Comparison of ENCODE assay signal across 21 cellular contexts in the genomic region with DNA sequence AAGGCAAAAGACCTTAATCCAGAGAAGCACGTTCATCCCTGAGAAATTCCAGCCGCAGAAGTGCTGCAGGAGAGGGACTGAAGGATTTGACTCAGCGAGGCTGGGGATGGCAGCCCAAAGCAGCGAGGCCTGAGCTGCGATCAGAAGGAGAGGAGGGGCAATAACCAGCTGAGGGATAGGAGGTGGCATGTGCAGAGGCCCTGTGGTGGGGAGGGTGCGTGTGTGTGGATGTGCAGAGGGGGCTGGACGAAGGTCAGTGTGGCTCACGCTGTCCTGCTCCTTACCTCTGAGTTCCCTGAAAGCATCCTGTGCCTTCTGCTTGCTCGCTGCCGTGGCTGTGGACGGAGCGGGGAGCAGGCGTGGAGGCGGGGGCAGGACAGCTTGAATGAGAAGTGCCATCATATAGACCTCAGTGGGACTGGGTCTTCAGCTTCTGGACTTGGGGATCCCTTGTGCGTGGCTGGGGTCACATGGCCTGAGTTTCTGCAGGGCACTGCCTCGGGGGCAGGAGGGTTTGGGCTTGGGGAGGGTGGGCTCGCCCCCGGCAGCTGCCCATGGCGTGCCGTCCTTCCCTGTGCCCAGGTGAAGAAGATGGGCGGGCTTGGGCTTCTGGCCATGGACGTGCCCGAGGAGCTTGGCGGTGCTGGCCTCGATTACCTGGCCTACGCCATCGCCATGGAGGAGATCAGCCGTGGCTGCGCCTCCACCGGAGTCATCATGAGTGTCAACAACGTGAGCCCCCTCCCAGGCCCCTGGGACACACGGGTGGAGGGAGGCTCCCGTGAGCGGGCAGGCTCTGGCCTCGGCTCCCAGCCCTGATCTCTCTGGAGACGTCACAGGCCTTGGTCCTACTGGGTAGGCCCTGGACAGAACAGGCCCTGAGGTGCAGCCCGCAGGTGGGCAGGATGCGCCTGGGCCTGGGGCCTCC.
"Had no signal": no experiment of that assay in that cellular context is flagged by ENCODE, and none has a peak within 500 bp of the region (broad histone marks: within the 10 kb centered on the region; RNA-seq: fewer than 3 reads in every experiment).

No MANE protein-coding gene starts in this region.

- ATAC-seq: gastroesophageal sphincter, heart left ventricle, left ventricle myocardium superior, mucosa of descending colon had no signal

- H3K4me3 Mint-ChIP-seq: activated B cell treated with CpG ODN at 0.5 μM for 24 hours; activated CD4-positive, alpha-beta memory T cell treated with anti-CD3 and anti-CD28 coated beads for 36 hours; activated naive CD8-positive, alpha-beta T cell treated with anti-CD3 and anti-CD28 coated beads, Interleukin-2, amount 10 ng/mL, durations not matched to agents 7 days and 5 days; dendritic cell treated with granulocyte-macrophage colony-stimulating factor and Interleukin-4, amounts not matched to agents 40 ng/mL and 50 ng/mL, for 4 days; memory B cell; naive B cell had no signal

- H3K4me1 ChIP-seq: breast epithelium, esophagus muscularis mucosa, gastroesophageal sphincter, heart left ventricle, parathyroid adenoma, stomach, vagina had no signal

- H3K36me3 ChIP-seq: vagina had no signal

- H3K27me3 Mint-ChIP-seq: activated B cell treated with CpG ODN at 0.5 μM for 24 hours; activated CD4-positive, alpha-beta memory T cell treated with anti-CD3 and anti-CD28 coated beads for 36 hours; activated naive CD8-positive, alpha-beta T cell treated with anti-CD3 and anti-CD28 coated beads, Interleukin-2, amount 10 ng/mL, durations not matched to agents 7 days and 5 days; dendritic cell treated with granulocyte-macrophage colony-stimulating factor and Interleukin-4, amounts not matched to agents 40 ng/mL and 50 ng/mL, for 4 days; memory B cell; naive B cell had no signal

- H3K9me3 Mint-ChIP-seq: activated B cell treated with CpG ODN at 0.5 μM for 24 hours; activated CD4-positive, alpha-beta memory T cell treated with anti-CD3 and anti-CD28 coated beads for 36 hours; activated naive CD8-positive, alpha-beta T cell treated with anti-CD3 and anti-CD28 coated beads, Interleukin-2, amount 10 ng/mL, durations not matched to agents 7 days and 5 days; dendritic cell treated with granulocyte-macrophage colony-stimulating factor and Interleukin-4, amounts not matched to agents 40 ng/mL and 50 ng/mL, for 4 days; memory B cell; naive B cell had no signal

- FAIRE-seq: endothelial cell of umbilical vein had no signal

- H2AFZ ChIP-seq: parathyroid adenoma had no signal

- H3K27ac Mint-ChIP-seq: activated B cell treated with CpG ODN at 0.5 μM for 24 hours; activated CD4-positive, alpha-beta memory T cell treated with anti-CD3 and anti-CD28 coated beads for 36 hours; activated naive CD8-positive, alpha-beta T cell treated with anti-CD3 and anti-CD28 coated beads, Interleukin-2, amount 10 ng/mL, durations not matched to agents 7 days and 5 days; dendritic cell treated with granulocyte-macrophage colony-stimulating factor and Interleukin-4, amounts not matched to agents 40 ng/mL and 50 ng/mL, for 4 days; memory B cell had no signal

- H3K9me3 ChIP-seq: breast epithelium, esophagus muscularis mucosa, gastroesophageal sphincter, heart left ventricle, mucosa of descending colon, neutrophil, stomach, vagina had no signal

- H3K27ac ChIP-seq: breast epithelium, esophagus muscularis mucosa, gastroesophageal sphincter, heart left ventricle, neutrophil, parathyroid adenoma, stomach, vagina had no signal

- H3K36me3 Mint-ChIP-seq: naive B cell had no signal

- H3K4me1 Mint-ChIP-seq: activated B cell treated with CpG ODN at 0.5 μM for 24 hours; activated naive CD8-positive, alpha-beta T cell treated with anti-CD3 and anti-CD28 coated beads, Interleukin-2, amount 10 ng/mL, durations not matched to agents 7 days and 5 days; memory B cell had no signal

- H3K27me3 ChIP-seq: breast epithelium, esophagus muscularis mucosa, gastroesophageal sphincter, heart left ventricle, neutrophil, stomach, vagina had no signal

- H3K9ac ChIP-seq: parathyroid adenoma had no signal

- H3K4me3 ChIP-seq: breast epithelium, esophagus muscularis mucosa, gastroesophageal sphincter, heart left ventricle, mucosa of descending colon, stomach, vagina had no signal

- DNase-seq: activated B cell treated with CpG ODN at 0.5 μM for 24 hours; activated CD4-positive, alpha-beta memory T cell treated with anti-CD3 and anti-CD28 coated beads for 36 hours; activated CD4-positive, alpha-beta T cell treated with anti-CD3 and anti-CD28 coated beads for 4 hours; activated naive CD8-positive, alpha-beta T cell treated with anti-CD3 and anti-CD28 coated beads, Interleukin-2, amount 10 ng/mL, durations not matched to agents 7 days and 5 days; activated T-cell treated with anti-CD3 and anti-CD28 coated beads for 4 hours; effector CD8-positive, alpha-beta T cell; left ventricle myocardium superior; mucosa of descending colon; naive B cell; stomach; trophoblast cell had no signal

- H3K79me2 ChIP-seq: parathyroid adenoma had no signal
